In genomic region chr10:132987671-132988571, GRCh38 we compare ENCODE assay signal across 9 cellular contexts. TPM values are rescaled to one million over a fixed set of nuclear protein-coding genes. Genes with fewer than 3 reads are reported as not detected.
A peak's percentile ranks its signal among the peaks of the same experiment; 100 is the strongest.
DNase-seq lines count a peak whose midpoint lies in the region; ATAC-seq and TF ChIP-seq lines count a peak whose summit lies in the region.
"Had no signal": no experiment of that assay in that cellular context is flagged by ENCODE, and none has a peak within 500 bp of the region (broad histone marks: within the 10 kb centered on the region; RNA-seq: fewer than 3 reads in every experiment).

No MANE protein-coding gene starts in this region.

- H4K8ac ChIP-seq in mesenchymal stem cell (ENCODE audit: low read length): no peak overlapping the region

- no peak overlapping the region for H2BK5ac ChIP-seq in mesenchymal stem cell (ENCODE audit: low read depth, low read length, poor library complexity, severe bottlenecking)

- no peak for TF ChIP-seq EP300 in Ishikawa (IDR thresholded peaks at IDR 0.05; ENCODE audit: borderline replicate concordance)

- H3K4me1 ChIP-seq in mesenchymal stem cell (ENCODE audit: control insufficient read depth, insufficient read depth, low read depth, low read length): no peaks in the 10 kb centered on the region

- H2BK120ac ChIP-seq in mesenchymal stem cell (ENCODE audit: low read depth, low read length): no peak overlapping the region

- DNase-seq in AG08396 (ENCODE audit: low spot score): peak; percentile 94
- DNase-seq in cardiac fibroblast (ENCODE audit: low read depth in 2 of 2): peak; percentile 59 to 87
- DNase-seq in mesenchymal stem cell: no peak
- DNase-seq in kidney glomerular epithelial cell (lab: John Stamatoyannopoulos, UW): no peak
- DNase-seq in NCI-H1417 (lab: John Stamatoyannopoulos, UW): no peak

- no peak for TF ChIP-seq RAD21 in Ishikawa (IDR thresholded peaks at IDR 0.05; ENCODE audit: low read depth)

- H2AK5ac ChIP-seq in mesenchymal stem cell (ENCODE audit: low read length, severe bottlenecking): no peak overlapping the region

- no peak overlapping the region for H2BK12ac ChIP-seq in mesenchymal stem cell (ENCODE audit: low read length in 2 of 2)

- no peak overlapping the region for H3K14ac ChIP-seq in mesenchymal stem cell (ENCODE audit: low read length in 2 of 2)

- WGBS in mesenchymal stem cell: 88% methylated on average over 24 of the region's 29 CpGs

- no peak overlapping the region for H3K23ac ChIP-seq in mesenchymal stem cell (ENCODE audit: low read length in 2 of 2)

- no peak overlapping the region for H3K27ac ChIP-seq in mesenchymal stem cell (ENCODE audit: low read length, poor library complexity, severe bottlenecking)

- H3K4me3 ChIP-seq in cardiac fibroblast (replicated peaks in 1 of 2; ENCODE audit: low read depth in 2 of 2, low read length in 2 of 2): no peak overlapping the region
- peak overlapping the region in 1 of 2 experiments; percentile 67 for H3K4me3 ChIP-seq in mesenchymal stem cell (ENCODE audit: insufficient read depth in 1 of 2, low read depth in 1 of 2, low read length in 2 of 2)
- H3K4me3 ChIP-seq: skin epidermis had no signal

- no peak overlapping the region for H3K4me2 ChIP-seq in mesenchymal stem cell (ENCODE audit: low read length, poor library complexity, severe bottlenecking)

- no peak overlapping the region for H2BK15ac ChIP-seq in mesenchymal stem cell (ENCODE audit: low read depth, poor library complexity, severe bottlenecking)

- H2AFZ ChIP-seq in mesenchymal stem cell (ENCODE audit: low read depth, low read length): no peak overlapping the region

- no peak for TF ChIP-seq CTCF in cardiac fibroblast (IDR thresholded peaks at IDR 0.05; ENCODE audit: low read depth, low read length)

- no peak overlapping the region for H4K91ac ChIP-seq in mesenchymal stem cell (ENCODE audit: low read length)

- no peaks in the 10 kb centered on the region for H3K79me1 ChIP-seq in mesenchymal stem cell (replicated peaks; ENCODE audit: low read length, poor library complexity, severe bottlenecking)

- no peaks in the 10 kb centered on the region for H3K36me3 ChIP-seq in mesenchymal stem cell (ENCODE audit: control insufficient read depth in 1 of 2, insufficient read depth in 2 of 2, low read depth in 1 of 2, low read length in 2 of 2)

- peaks cover 0 to 12% of the 10 kb centered on the region in 2 experiments for H3K27me3 ChIP-seq in mesenchymal stem cell (ENCODE audit: control insufficient read depth in 1 of 2, insufficient read depth in 1 of 2, low read length in 2 of 2)

- H3K18ac ChIP-seq in mesenchymal stem cell (ENCODE audit: low read depth in 1 of 2, low read length in 2 of 2): no peak overlapping the region

- no peak overlapping the region for H3K4ac ChIP-seq in mesenchymal stem cell (ENCODE audit: low read depth in 1 of 2, low read length in 2 of 2)

- H3K9me3 ChIP-seq in mesenchymal stem cell (ENCODE audit: control insufficient read depth, low read length): no peaks in the 10 kb centered on the region

- H3K9ac ChIP-seq in mesenchymal stem cell (ENCODE audit: low read length): peak overlapping the region; percentile 53

- ATAC-seq in HG02973 (IDR thresholded peaks at IDR 0.05; ENCODE audit: unreplicated experiment) (no peak), HG02571 (IDR thresholded peaks at IDR 0.05; ENCODE audit: unreplicated experiment) (no peak)

TF ChIP-seq in Ishikawa, 13 proteins besides CTCF, POLR2A, EP300 and RAD21:
- TF ChIP-seq FOXM1 (IDR thresholded peaks at IDR 0.05; ENCODE audit: borderline replicate concordance, low read depth): 0 out of 2 replicates have a peak, but pooled peaks have one; percentile 21
- no peak for TF ChIP-seq YY1 (IDR thresholded peaks at IDR 0.05; ENCODE audit: low read depth)

RNA-seq across cellular contexts. Expression of gene CFAP46, which starts 45.6 kb away (rescaled TPM):
- polyA plus RNA-seq in mesenchymal stem cell (2013, experiment 1 of 2): 1.2 TPM
- 1.6 TPM for polyA plus RNA-seq in mesenchymal stem cell (2013, experiment 2 of 2)

Comparison
In these comparisons a context has a peak if more than half of its experiments do, and no peak if none do; other contexts are left out.
1. DNase-seq: peak in AG08396 (single experiment) and cardiac fibroblast (2 of 2); none in mesenchymal stem cell (single experiment), kidney glomerular epithelial cell (single experiment) and NCI-H1417 (0 of 3).